In genomic region chr3:53218136-53218535, GRCh38 we compare ENCODE assay signal across 18 cellular contexts. TPM values are rescaled to one million over a fixed set of nuclear protein-coding genes. Genes with fewer than 3 reads are reported as not detected.
DNase-seq lines count a peak whose midpoint lies in the region; ATAC-seq and TF ChIP-seq lines count a peak whose summit lies in the region.
"Had no signal": no experiment of that assay in that cellular context is flagged by ENCODE, and none has a peak within 500 bp of the region (broad histone marks: within the 10 kb centered on the region; RNA-seq: fewer than 3 reads in every experiment).

No MANE protein-coding gene starts in this region.

- no peak overlapping the region for H3K4me3 ChIP-seq in DOHH2 (ENCODE audit: low read length)
- H3K4me3 ChIP-seq: colonic mucosa, skin epidermis, thoracic aorta had no signal

- peaks cover 20% of the 10 kb centered on the region for H3K36me3 Mint-ChIP-seq in nephron progenitor cell (ENCODE audit: low read depth)
- H3K36me3 Mint-ChIP-seq in activated CD8-positive, alpha-beta T cell treated with anti-CD3 and anti-CD28 coated beads for 36 hours (ENCODE audit: low read depth) = no peaks in the 10 kb centered on the region

- H3K4me2 ChIP-seq in DOHH2 (ENCODE audit: low read length) = peak overlapping the region; percentile 38

- H3K27me3 ChIP-seq in DOHH2 (ENCODE audit: control insufficient read depth, low read length) = no peaks in the 10 kb centered on the region
- H3K27me3 ChIP-seq: colonic mucosa had no signal

- DNase-seq in SIG-M5 treated with dmso at 0.1 percent for 504 hours (lab: John Stamatoyannopoulos, UW; ENCODE audit: unreplicated experiment) (peak; percentile 92), nephron progenitor cell (no peak), SKM-1 treated with dmso at 0.1 percent for 144 hours (lab: John Stamatoyannopoulos, UW; ENCODE audit: unreplicated experiment) (no peak), HT-29 (ENCODE audit: low spot score) (no peak)
- DNase-seq in activated CD8-positive, alpha-beta T cell treated with anti-CD3 and anti-CD28 coated beads for 36 hours = no peak
- DNase-seq: activated naive CD4-positive, alpha-beta T cell treated with Interleukin-2 at 50 U/mL for 16 hours; colonic mucosa; NCI-H2029 treated with DMSO at 0.1 percent for 48 hours; NCI-H510A treated with DMSO at 0.1 percent for 48 hours; PC-3; T-helper 9 cell had no signal

- H3K27ac ChIP-seq in DOHH2 (ENCODE audit: low read depth, low read length) = no peak overlapping the region
- H3K27ac ChIP-seq: colonic mucosa, parathyroid adenoma, skin epidermis, thoracic aorta had no signal

- POLR2A ChIA-PET in activated CD8-positive, alpha-beta T cell treated with anti-CD3 and anti-CD28 coated beads for 36 hours (lab: Charles Lee) = no interaction called here

- ATAC-seq in HG02981 (IDR thresholded peaks at IDR 0.05; ENCODE audit: unreplicated experiment) (peak; percentile 51), HG02798 (IDR thresholded peaks at IDR 0.05; ENCODE audit: poor library complexity, unreplicated experiment) (no peak)
- ATAC-seq in activated CD8-positive, alpha-beta T cell treated with anti-CD3 and anti-CD28 coated beads for 36 hours = no peak
- ATAC-seq: HCT116, PC-3 had no signal

- TF ChIP-seq CTCF in DOHH2 (IDR thresholded peaks at IDR 0.05; ENCODE audit: low read depth, low read length, poor library complexity, severe bottlenecking) = no peak
- TF ChIP-seq CTCF in nephron progenitor cell (IDR thresholded peaks at IDR 0.05) = no peak
- TF ChIP-seq CTCF in activated CD8-positive, alpha-beta T cell treated with anti-CD3 and anti-CD28 coated beads for 36 hours (IDR thresholded peaks at IDR 0.05) = no peak

- peaks cover 4% of the 10 kb centered on the region; the same call in 1 of the 2 replicates for H4K20me1 ChIP-seq in DOHH2 (ENCODE audit: control insufficient read depth, insufficient read depth, low read depth, low read length)

- CTCF ChIA-PET in activated CD8-positive, alpha-beta T cell treated with anti-CD3 and anti-CD28 coated beads for 36 hours (lab: Charles Lee) = interaction anchor here (3.2 kb wide), 1 partner anchor 108 kb away, joined by 12 read pairs; no protein-coding TSS in a partner anchor

- H3K79me2 ChIP-seq in DOHH2 (ENCODE audit: control insufficient read depth, low read length) = peaks cover 6% of the 10 kb centered on the region
- H3K79me2 ChIP-seq: parathyroid adenoma had no signal

- no peaks in the 10 kb centered on the region for H3K9me3 ChIP-seq in DOHH2 (ENCODE audit: control insufficient read depth, insufficient read depth, low read length)
- H3K9me3 ChIP-seq: colonic mucosa, thoracic aorta had no signal

- peaks cover 23% of the 10 kb centered on the region for H3K4me1 ChIP-seq in DOHH2 (ENCODE audit: control insufficient read depth, low read length)
- H3K4me1 ChIP-seq: colonic mucosa, parathyroid adenoma had no signal

- H3K36me3 ChIP-seq in DOHH2 (ENCODE audit: control insufficient read depth, low read length) = peaks cover 7% of the 10 kb centered on the region
- H3K36me3 ChIP-seq: colonic mucosa, thoracic aorta had no signal

- peaks cover 6% of the 10 kb centered on the region for H3K4me1 Mint-ChIP-seq in nephron progenitor cell
- peaks cover 4% of the 10 kb centered on the region for H3K4me1 Mint-ChIP-seq in activated CD8-positive, alpha-beta T cell treated with anti-CD3 and anti-CD28 coated beads for 36 hours (ENCODE audit: low read depth)

- H3K9me2 ChIP-seq in DOHH2 (replicated peaks; ENCODE audit: control insufficient read depth, low read length) = no peaks in the 10 kb centered on the region

- peak overlapping the region; percentile 6 for H3K27ac Mint-ChIP-seq in nephron progenitor cell
- no peak overlapping the region for H3K27ac Mint-ChIP-seq in activated CD8-positive, alpha-beta T cell treated with anti-CD3 and anti-CD28 coated beads for 36 hours

- intact Hi-C loops in activated CD8-positive, alpha-beta T cell treated with anti-CD3 and anti-CD28 coated beads for 36 hours (cut with micrococcal nuclease) = no loop called here

- no peak overlapping the region for H3K4me3 Mint-ChIP-seq in nephron progenitor cell
- no peak overlapping the region for H3K4me3 Mint-ChIP-seq in activated CD8-positive, alpha-beta T cell treated with anti-CD3 and anti-CD28 coated beads for 36 hours

- no peaks in the 10 kb centered on the region for H3K9me3 Mint-ChIP-seq in nephron progenitor cell
- H3K9me3 Mint-ChIP-seq in activated CD8-positive, alpha-beta T cell treated with anti-CD3 and anti-CD28 coated beads for 36 hours = no peaks in the 10 kb centered on the region

- H3F3A ChIP-seq in DOHH2 (ENCODE audit: control insufficient read depth, insufficient read depth) = peaks cover 21% of the 10 kb centered on the region

- H3K27me3 Mint-ChIP-seq in nephron progenitor cell (ENCODE audit: low read depth, poor library complexity) = peaks cover 13% of the 10 kb centered on the region
- H3K27me3 Mint-ChIP-seq in activated CD8-positive, alpha-beta T cell treated with anti-CD3 and anti-CD28 coated beads for 36 hours = no peaks in the 10 kb centered on the region

RNA-seq across cellular contexts. Expression of gene TKT, which starts 37.7 kb away (rescaled TPM):
- total RNA-seq in HT-29 (2014; rRNA removed; shearing (Covaris generic)) = 864 and 898 TPM in 2 replicates
- total RNA-seq in activated CD8-positive, alpha-beta T cell treated with anti-CD3 and anti-CD28 coated beads for 36 hours = 100 to 1,000 TPM; 397 to 417 TPM

RNA-seq across cellular contexts. Expression of gene PRKCD, which starts 57.1 kb away (rescaled TPM):
- total RNA-seq in HT-29 (2014; rRNA removed; shearing (Covaris generic)) = 5.2 and 5.9 TPM in 2 replicates
- 10 to 100 TPM; 18.7 to 21.5 TPM for total RNA-seq in activated CD8-positive, alpha-beta T cell treated with anti-CD3 and anti-CD28 coated beads for 36 hours
